Comparison of ENCODE assay signal across 22 cellular contexts in genomic region chr3:15265655-15266509, GRCh38. TPM values are rescaled to one million over a fixed set of nuclear protein-coding genes. Genes with fewer than 3 reads are reported as not detected.
A peak's percentile ranks its signal among the peaks of the same experiment; 100 is the strongest.
DNase-seq lines count a peak whose midpoint lies in the region; ATAC-seq and TF ChIP-seq lines count a peak whose summit lies in the region.
"Had no signal": no experiment of that assay in that cellular context is flagged by ENCODE, and none has a peak within 500 bp of the region (broad histone marks: within the 10 kb centered on the region; RNA-seq: fewer than 3 reads in every experiment).

No MANE protein-coding gene starts in this region.

- TF ChIP-seq CTCF in activated CD8-positive, alpha-beta T cell treated with anti-CD3 and anti-CD28 coated beads for 36 hours (IDR thresholded peaks at IDR 0.05): no peak
- TF ChIP-seq CTCF in lower lobe of right lung (IDR thresholded peaks at IDR 0.05) (no peak), suprapubic skin (IDR thresholded peaks at IDR 0.05) (no peak)

- H3K4me3 ChIP-seq in lower lobe of right lung (no peak overlapping the region), suprapubic skin (no peak overlapping the region)
- H3K4me3 ChIP-seq: A549, tibial artery had no signal

- H3K9me3 ChIP-seq in lower lobe of right lung (no peaks in the 10 kb centered on the region), suprapubic skin (no peaks in the 10 kb centered on the region)
- H3K9me3 ChIP-seq: A549, tibial artery had no signal

- H3K4me1 Mint-ChIP-seq in activated T-cell treated with anti-CD3 and anti-CD28 coated beads, Interleukin-2, amount 50 U/mL, for 24 hours (ENCODE audit: low read depth): peaks cover 55% of the 10 kb centered on the region
- peaks cover 30% of the 10 kb centered on the region for H3K4me1 Mint-ChIP-seq in activated CD8-positive, alpha-beta T cell treated with anti-CD3 and anti-CD28 coated beads for 36 hours (ENCODE audit: low read depth)

- no peak for TF ChIP-seq EP300 in suprapubic skin (IDR thresholded peaks at IDR 0.05)

- H3K27me3 Mint-ChIP-seq in activated T-cell treated with anti-CD3 and anti-CD28 coated beads, Interleukin-2, amount 50 U/mL, for 24 hours: no peaks in the 10 kb centered on the region
- H3K27me3 Mint-ChIP-seq in activated CD8-positive, alpha-beta T cell treated with anti-CD3 and anti-CD28 coated beads for 36 hours: peaks cover 1% of the 10 kb centered on the region

- H3K27me3 ChIP-seq in lower lobe of right lung (ENCODE audit: low read depth): no peaks in the 10 kb centered on the region
- H3K27me3 ChIP-seq in suprapubic skin: no peaks in the 10 kb centered on the region
- H3K27me3 ChIP-seq: tibial artery had no signal

- 85% methylated on average over 19 of the region's 19 CpGs for WGBS in suprapubic skin

- no peak overlapping the region for H3K4me3 Mint-ChIP-seq in activated T-cell treated with anti-CD3 and anti-CD28 coated beads, Interleukin-2, amount 50 U/mL, for 24 hours
- no peak overlapping the region for H3K4me3 Mint-ChIP-seq in activated CD8-positive, alpha-beta T cell treated with anti-CD3 and anti-CD28 coated beads for 36 hours
- H3K4me3 Mint-ChIP-seq: T-helper 2 cell treated with Interferon-gamma antibody and Interleukin-4, amounts not matched to agents 5 μg/mL and 100 μg/mL, for 36 hours had no signal

- no peaks in the 10 kb centered on the region for H3K9me3 Mint-ChIP-seq in activated T-cell treated with anti-CD3 and anti-CD28 coated beads, Interleukin-2, amount 50 U/mL, for 24 hours
- H3K9me3 Mint-ChIP-seq in activated CD8-positive, alpha-beta T cell treated with anti-CD3 and anti-CD28 coated beads for 36 hours: no peaks in the 10 kb centered on the region
- H3K9me3 Mint-ChIP-seq: T-helper 2 cell treated with Interferon-gamma antibody and Interleukin-4, amounts not matched to agents 5 μg/mL and 100 μg/mL, for 36 hours had no signal

- intact Hi-C loops in activated CD8-positive, alpha-beta T cell treated with anti-CD3 and anti-CD28 coated beads for 36 hours (cut with micrococcal nuclease): loop anchor here (5.0 kb wide), 3 partner anchors 46 to 66 kb away; partner anchors contain the start of gene SH3BP5
- intact Hi-C loops in lower lobe of right lung (cut with DNase I): loop anchor here (10.0 kb wide), 1 partner anchor 109 kb away; no protein-coding TSS in a partner anchor

- peaks cover 17% of the 10 kb centered on the region for H3K36me3 Mint-ChIP-seq in activated T-cell treated with anti-CD3 and anti-CD28 coated beads, Interleukin-2, amount 50 U/mL, for 24 hours (ENCODE audit: low read depth)
- H3K36me3 Mint-ChIP-seq in activated CD8-positive, alpha-beta T cell treated with anti-CD3 and anti-CD28 coated beads for 36 hours (ENCODE audit: low read depth): no peaks in the 10 kb centered on the region

- POLR2A ChIA-PET in activated CD8-positive, alpha-beta T cell treated with anti-CD3 and anti-CD28 coated beads for 36 hours (lab: Charles Lee): no interaction called here

- H3K4me1 ChIP-seq in lower lobe of right lung (peaks cover 50% of the 10 kb centered on the region), suprapubic skin (peaks cover 51% of the 10 kb centered on the region)

- DNase-seq in activated T-cell treated with anti-CD3 and anti-CD28 coated beads, Interleukin-2, amount 50 U/mL, for 24 hours: no peak
- DNase-seq in activated T-cell treated with anti-CD3 and anti-CD28 coated beads for 4 hours: no peak
- DNase-seq in activated CD8-positive, alpha-beta T cell treated with anti-CD3 and anti-CD28 coated beads for 36 hours: no peak
- DNase-seq in lower lobe of right lung: no peak
- DNase-seq in suprapubic skin (ENCODE audit: low spot score in 2 of 2): no peak
- DNase-seq in NCI-H774 (lab: John Stamatoyannopoulos, UW): no peak
- no peak for DNase-seq in NOMO-1 treated with DMSO at 0.1 percent for 48 hours (lab: John Stamatoyannopoulos, UW; ENCODE audit: unreplicated experiment)
- DNase-seq: cortex of kidney; GDM1; KBM-7; midbrain; NCI-H2029 treated with DMSO at 0.1 percent for 48 hours; NCI-H524; occipital lobe; SIG-M5; stimulated activated CD4-positive, alpha-beta T cell treated with anti-CD3 and anti-CD28 coated beads, Interleukin-4, amount 100 ng/mL, for 24 hours; stimulated activated CD8-positive, alpha-beta memory T cell treated with anti-CD3 and anti-CD28 coated beads, Interleukin-4, amount 100 ng/mL, for 48 hours; tibial artery had no signal

- CTCF ChIA-PET in activated CD8-positive, alpha-beta T cell treated with anti-CD3 and anti-CD28 coated beads for 36 hours (lab: Charles Lee): interaction anchor here (0.9 to 9.1 kb wide), 16 partner anchors 8 to 150 kb away, joined by 3 to 128 read pairs (median 24); partner anchors contain the start of genes CAPN7 and SH3BP5

- no peak for TF ChIP-seq POLR2A in suprapubic skin (IDR thresholded peaks at IDR 0.05)

- H3K27ac Mint-ChIP-seq in activated T-cell treated with anti-CD3 and anti-CD28 coated beads, Interleukin-2, amount 50 U/mL, for 24 hours: peak overlapping the region; percentile 44
- peak overlapping the region; percentile 13 for H3K27ac Mint-ChIP-seq in activated CD8-positive, alpha-beta T cell treated with anti-CD3 and anti-CD28 coated beads for 36 hours

- ATAC-seq in activated CD8-positive, alpha-beta T cell treated with anti-CD3 and anti-CD28 coated beads for 36 hours: no peak
- ATAC-seq in lower lobe of right lung: no peak
- no peak for ATAC-seq in HG03108 (IDR thresholded peaks at IDR 0.05; ENCODE audit: unreplicated experiment)
- ATAC-seq: A549 had no signal

- H3K27ac ChIP-seq in lower lobe of right lung (peak overlapping the region; percentile 40), suprapubic skin (peak overlapping the region; percentile 18)
- H3K27ac ChIP-seq: A549, HL-60 had no signal

- H3K36me3 ChIP-seq in lower lobe of right lung (peaks cover 27% of the 10 kb centered on the region), suprapubic skin (peaks cover 4% of the 10 kb centered on the region)

RNA-seq across cellular contexts. Expression of gene CAPN7, which starts 59.8 kb away (rescaled TPM):
- total RNA-seq in activated CD8-positive, alpha-beta T cell treated with anti-CD3 and anti-CD28 coated beads for 36 hours: 10 to 100 TPM; 22.2 to 27.5 TPM
- total RNA-seq in lower lobe of right lung: 49.4 TPM
- 100 to 1,000 TPM in 1 of 4 donors, 10 to 100 TPM in 3; 32.0 to 112 (median 38.2) TPM for total RNA-seq in suprapubic skin
